Comparison of ENCODE assay signal across 8 cellular contexts in genomic region chr15:25933456-25934158, GRCh38.
DNase-seq lines count a peak whose midpoint lies in the region; ATAC-seq lines count a peak whose summit lies in the region.

No MANE protein-coding gene starts in this region.

- in situ Hi-C loops in G401 (cut with HindIII; ENCODE audit: low sequenced_read_pairs): no loop called here

- DNase-seq in G401 (ENCODE audit: low spot score) (peak; percentile 55), SKM-1 (lab: John Stamatoyannopoulos, UW; ENCODE audit: unreplicated experiment) (peak; percentile 76), left ventricle myocardium superior (peak; percentile 81), putamen (ENCODE audit: low spot score) (peak; percentile 32), ureter (ENCODE audit: low spot score) (peak; percentile 71), LoVo (ENCODE audit: low spot score) (no peak)
- DNase-seq in activated naive CD8-positive, alpha-beta T cell treated with anti-CD3 and anti-CD28 coated beads, Interleukin-2, amount 50 U/mL, for 16 hours (ENCODE audit: low read depth, low spot score): peak; percentile 36

- intact Hi-C loops in left ventricle myocardium superior (cut with micrococcal nuclease): no loop called here

- peak; percentile 49 for ATAC-seq in HG03565 (IDR thresholded peaks at IDR 0.05; ENCODE audit: unreplicated experiment)
- peak; percentile 94 for ATAC-seq in left ventricle myocardium superior
